In genomic region chr7:143360788-143361551, GRCh38 we compare ENCODE assay signal across 9 cellular contexts. TPM values are rescaled to one million over a fixed set of nuclear protein-coding genes. Genes with fewer than 3 reads are reported as not detected.
DNase-seq lines count a peak whose midpoint lies in the region; ATAC-seq and TF ChIP-seq lines count a peak whose summit lies in the region.
"Had no signal": no experiment of that assay in that cellular context is flagged by ENCODE, and none has a peak within 500 bp of the region (broad histone marks: within the 10 kb centered on the region; RNA-seq: fewer than 3 reads in every experiment).

No MANE protein-coding gene starts in this region.

- no peaks in the 10 kb centered on the region for H3K9me3 Mint-ChIP-seq in T-cell
- H3K9me3 Mint-ChIP-seq in glutamatergic neuron (ENCODE audit: unreplicated experiment) = peaks cover 22% of the 10 kb centered on the region

- no peaks in the 10 kb centered on the region for H3K79me2 ChIP-seq in Karpas-422 (ENCODE audit: low read length)

- POLR2A ChIA-PET in T-cell (lab: Charles Lee) = interaction anchor here in 1 of 2 donors (0.7 kb wide), 1 partner anchor 17 kb away, joined by 3 read pairs; no protein-coding TSS in a partner anchor

- H3K27ac ChIP-seq in psoas muscle (no peak overlapping the region), Karpas-422 (ENCODE audit: low read length) (no peak overlapping the region)

- CTCF ChIA-PET in T-cell (lab: Charles Lee) = interaction anchor here in 1 of 2 donors (0.5 kb wide), 1 partner anchor 32 kb away, joined by 4 read pairs; no protein-coding TSS in a partner anchor

- H3K4me2 ChIP-seq in Karpas-422 (ENCODE audit: low read depth, low read length, poor library complexity, severe bottlenecking) = no peak overlapping the region

- ATAC-seq in T-cell (replicated peaks in 1 of 4) (no peak), psoas muscle (no peak)

- H3K36me3 ChIP-seq in psoas muscle (ENCODE audit: insufficient read depth in 1 of 2, low read depth in 1 of 2) (no peaks in the 10 kb centered on the region), Karpas-422 (ENCODE audit: insufficient read depth, low read length) (no peaks in the 10 kb centered on the region)

- H3K27me3 Mint-ChIP-seq in T-cell (peaks cover 26 to 32% of the 10 kb centered on the region in 2 donors), glutamatergic neuron (ENCODE audit: unreplicated experiment) (peaks cover 19% of the 10 kb centered on the region)

- no peak overlapping the region for H2AFZ ChIP-seq in Karpas-422 (ENCODE audit: low read length)

- intact Hi-C loops in psoas muscle (cut with DNase I) = no loop called here

- DNase-seq in NCI-H2081 (lab: John Stamatoyannopoulos, UW) (peak; percentile 48 to 57), NCI-H2081 treated with DMSO at 0.1 percent for 48 hours (lab: John Stamatoyannopoulos, UW) (no peak), T-cell (no peak), glutamatergic neuron (peak; percentile 50), psoas muscle (no peak), T-helper 9 cell (no peak), DMS 273 treated with DMSO at 0.1 percent for 48 hours (lab: John Stamatoyannopoulos, UW) (no peak), Karpas-422 (no peak)

- H3K4me3 Mint-ChIP-seq in T-cell = peak overlapping the region; percentile 55 to 68 (median 67)
- H3K4me3 Mint-ChIP-seq in glutamatergic neuron (ENCODE audit: unreplicated experiment) = peak overlapping the region; percentile 90

- H3K36me3 Mint-ChIP-seq in T-cell = no peaks in the 10 kb centered on the region
- H3K36me3 Mint-ChIP-seq in glutamatergic neuron (ENCODE audit: unreplicated experiment) = peaks cover 14% of the 10 kb centered on the region

- TF ChIP-seq CTCF in glutamatergic neuron (IDR thresholded peaks at IDR 0.05; ENCODE audit: partially characterized antibody, unreplicated experiment) (no peak), psoas muscle (IDR thresholded peaks at IDR 0.05) (no peak)

- no peaks in the 10 kb centered on the region for H4K20me1 ChIP-seq in Karpas-422 (ENCODE audit: insufficient read depth, low read depth, low read length)

- H3K4me3 ChIP-seq in psoas muscle = peak overlapping the region; percentile 69
- H3K4me3 ChIP-seq in Karpas-422 (ENCODE audit: low read length) = no peak overlapping the region

- no peak overlapping the region for H3K27ac Mint-ChIP-seq in T-cell
- peak overlapping the region; percentile 90 for H3K27ac Mint-ChIP-seq in glutamatergic neuron (ENCODE audit: unreplicated experiment)

- no peaks in the 10 kb centered on the region for H3K9me2 ChIP-seq in Karpas-422 (replicated peaks; ENCODE audit: insufficient read depth, low read length)

- WGBS in psoas muscle, 3 donors = 35 to 43% (median 39%) methylated on average over 18 to 19 of the region's 19 CpGs

- H3K27me3 ChIP-seq in psoas muscle (ENCODE audit: insufficient read depth in 3 of 3, low read length in 2 of 3) = peaks cover 0 to 42% (median 15%) of the 10 kb centered on the region in 3 donors
- no peaks in the 10 kb centered on the region for H3K27me3 ChIP-seq in Karpas-422 (ENCODE audit: low read length)

- H3K9me3 ChIP-seq in psoas muscle = no peaks in the 10 kb centered on the region
- no peaks in the 10 kb centered on the region for H3K9me3 ChIP-seq in Karpas-422 (ENCODE audit: low read length)

- H3K4me1 ChIP-seq in psoas muscle (no peaks in the 10 kb centered on the region), Karpas-422 (ENCODE audit: low read length) (no peaks in the 10 kb centered on the region)

- no peak overlapping the region for H3K9ac ChIP-seq in Karpas-422 (ENCODE audit: low read length)

- peaks cover 10 to 17% (median 11%) of the 10 kb centered on the region in 3 donors for H3K4me1 Mint-ChIP-seq in T-cell
- H3K4me1 Mint-ChIP-seq in glutamatergic neuron (ENCODE audit: low read depth, unreplicated experiment) = peaks cover 16% of the 10 kb centered on the region

RNA-seq across cellular contexts. Expression of gene FAM131B, which starts 1.5 kb away (rescaled TPM):
- total RNA-seq in T-cell = 1 to 10 TPM in 3 of 5 donors, under 1 TPM in 2; 0.08 to 3.6 (median 2.1) TPM
- 111 TPM for total RNA-seq in glutamatergic neuron (ENCODE audit: unreplicated experiment)
- total RNA-seq in psoas muscle = 1 to 10 TPM in 1 of 4 donors, under 1 TPM in 3; 0.25 to 1.0 (median 0.61) TPM
- under 1 TPM; 0.13 to 0.27 (median 0.21) TPM for polyA plus RNA-seq in psoas muscle
- total RNA-seq in Karpas-422 (2014; rRNA removed; shearing (Covaris generic); ENCODE audit: low replicate concordance) = 0.11 TPM in 1 of 2 replicates, not detected in the other

RNA-seq across cellular contexts. Expression of gene ZYX, which starts 20.2 kb away (rescaled TPM):
- 100 to 1,000 TPM; 107 to 186 (median 159) TPM for total RNA-seq in T-cell
- 163 TPM for total RNA-seq in glutamatergic neuron (ENCODE audit: unreplicated experiment)
- total RNA-seq in psoas muscle = 100 to 1,000 TPM in 2 of 4 donors, 10 to 100 TPM in 2; 60.4 to 134 (median 96.0) TPM
- 100 to 1,000 TPM in 1 of 3 donors, 10 to 100 TPM in 2; 34.4 to 215 (median 57.6) TPM for polyA plus RNA-seq in psoas muscle
- 9.2 and 12.0 TPM in 2 replicates for total RNA-seq in Karpas-422 (2014; rRNA removed; shearing (Covaris generic); ENCODE audit: low replicate concordance)

RNA-seq across cellular contexts. Expression of gene CLCN1, which starts 45.1 kb away (rescaled TPM):
- total RNA-seq in T-cell (not detected), glutamatergic neuron (ENCODE audit: unreplicated experiment) (0.56 TPM), psoas muscle (10 to 100 TPM in 1 of 4 donors, 1 to 10 TPM in 3; 2.9 to 10.9 (median 6.7) TPM)
- 1 to 10 TPM in 2 of 3 donors, under 1 TPM in 1; 0.73 to 5.5 (median 1.3) TPM for polyA plus RNA-seq in psoas muscle
- not detected in 2 replicates for total RNA-seq in Karpas-422 (2014; rRNA removed; shearing (Covaris generic); ENCODE audit: low replicate concordance)

RNA-seq across cellular contexts. Expression of gene EPHA1, which starts 47.7 kb away (rescaled TPM):
- total RNA-seq in T-cell (10 to 100 TPM; 23.8 to 49.8 (median 43.5) TPM), glutamatergic neuron (ENCODE audit: unreplicated experiment) (4.7 TPM), psoas muscle (under 1 TPM in 2 of 4 donors, not detected in 2; 0.28 to 0.38 TPM)
- under 1 TPM in 2 of 3 donors, not detected in 1; 0.07 to 0.12 TPM for polyA plus RNA-seq in psoas muscle
- total RNA-seq in Karpas-422 (2014; rRNA removed; shearing (Covaris generic); ENCODE audit: low replicate concordance) = not detected in 2 replicates
- total RNA-seq: osteoblast had no signal

Comparison
In these comparisons a context has a peak if more than half of its experiments do, and no peak if none do; other contexts are left out.
1. DNase-seq: peak in NCI-H2081 (2 of 2) and glutamatergic neuron (single experiment); none in NCI-H2081 treated with DMSO at 0.1 percent for 48 hours (single experiment), T-cell (0 of 34), psoas muscle (0 of 2), T-helper 9 cell (single experiment), DMS 273 treated with DMSO at 0.1 percent for 48 hours (single experiment) and Karpas-422 (single experiment).
2. RNA of gene FAM131B, which starts 1.5 kb away (total RNA-seq): 111 TPM in glutamatergic neuron (single experiment); 0.08 to 3.6 TPM in T-cell, 0.25 to 1.0 TPM in psoas muscle and 0.11 TPM in Karpas-422; every median in the first group is over 10 times any median in the second.